In the genomic region with DNA sequence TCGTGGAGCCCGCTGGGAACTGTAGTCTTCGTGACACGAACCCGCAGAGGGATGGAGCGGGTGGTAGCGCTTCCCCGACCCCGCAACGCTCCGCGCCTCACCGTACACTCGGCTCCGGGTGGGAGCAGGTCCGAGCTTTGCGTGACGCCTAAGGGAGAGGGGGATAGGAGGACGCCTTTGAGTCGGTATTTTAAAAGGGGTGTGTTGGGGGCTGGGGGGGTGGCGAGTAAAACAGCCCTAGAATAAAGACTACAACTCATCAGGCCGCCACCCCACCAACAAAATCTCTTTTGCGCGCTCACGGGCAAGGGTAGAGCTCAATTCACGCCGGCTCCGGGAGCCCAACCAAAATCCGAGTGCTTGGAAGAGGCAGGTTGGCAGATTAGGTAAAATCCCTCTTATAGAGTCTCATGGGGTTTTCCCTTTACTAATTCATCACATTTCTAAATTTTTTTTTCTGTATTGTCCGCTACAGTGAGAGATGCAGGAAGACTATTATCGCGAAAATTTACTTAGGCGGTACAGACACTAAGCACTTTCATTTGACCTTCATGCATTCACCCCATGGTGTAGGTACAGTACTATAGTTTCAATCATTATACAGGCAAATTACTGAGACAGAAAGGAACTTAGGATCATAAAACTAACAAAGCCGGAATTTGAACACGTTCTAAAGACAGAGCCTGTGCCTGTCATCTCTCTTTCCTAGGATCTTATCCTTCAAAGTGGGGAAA, we compare ENCODE assay signal across 8 cellular contexts. TPM values are rescaled to one million over a fixed set of nuclear protein-coding genes. Genes with fewer than 3 reads are reported as not detected.
DNase-seq lines count a peak whose midpoint lies in the region; ATAC-seq and TF ChIP-seq lines count a peak whose summit lies in the region.

No MANE protein-coding gene starts in this region.

- CTCF ChIA-PET in activated B cell treated with CpG ODN at 0.5 μM for 24 hours (lab: Charles Lee), result interaction anchor here (0.8 to 2.0 kb wide), 3 partner anchors 45 to 84 kb away, joined by 3 to 6 read pairs (median 5); no protein-coding TSS in a partner anchor

- H3K27me3 ChIP-seq in H7 (ENCODE audit: control insufficient read depth, insufficient read depth, low read length) (no peaks in the 10 kb centered on the region; the same call in 1 of the 2 replicates), MM.1S (replicated peaks; ENCODE audit: insufficient read depth, low read length) (no peaks in the 10 kb centered on the region), neutrophil (no peaks in the 10 kb centered on the region)

- intact Hi-C loops in activated B cell treated with CpG ODN at 0.5 μM for 24 hours (cut with micrococcal nuclease), result loop anchor here (1.0 to 2.0 kb wide), 6 partner anchors 12 to 1738 kb away; a partner anchor contains a TSS

- H3K9me3 Mint-ChIP-seq in activated B cell treated with CpG ODN at 0.5 μM for 24 hours, result no peaks in the 10 kb centered on the region

- H3K27me3 Mint-ChIP-seq in activated B cell treated with CpG ODN at 0.5 μM for 24 hours, result no peaks in the 10 kb centered on the region

- H3K36me3 Mint-ChIP-seq in activated B cell treated with CpG ODN at 0.5 μM for 24 hours (ENCODE audit: low read depth), result peaks cover 22% of the 10 kb centered on the region

- peak overlapping the region; percentile 99 for H3K4me3 Mint-ChIP-seq in activated B cell treated with CpG ODN at 0.5 μM for 24 hours

- H3K4me2 ChIP-seq in MM.1S (ENCODE audit: low read depth, low read length), result peak overlapping the region; percentile 66

- no peaks in the 10 kb centered on the region for H4K20me1 ChIP-seq in MM.1S (ENCODE audit: insufficient read depth, low read length)

- H3K9me3 ChIP-seq in MM.1S (replicated peaks; ENCODE audit: insufficient read depth, low read length), result no peaks in the 10 kb centered on the region
- H3K9me3 ChIP-seq in neutrophil, result no peaks in the 10 kb centered on the region

- H3K9ac ChIP-seq in MM.1S (ENCODE audit: low read length), result peak overlapping the region; percentile 75

- ATAC-seq in activated B cell treated with CpG ODN at 0.5 μM for 24 hours (ENCODE audit: low read depth), result peak; percentile 6

- H3K36me3 ChIP-seq in H7 (replicated peaks; ENCODE audit: control insufficient read depth, insufficient read depth, low read length) (no peaks in the 10 kb centered on the region), MM.1S (replicated peaks; ENCODE audit: insufficient read depth, low read length) (no peaks in the 10 kb centered on the region), neutrophil (no peaks in the 10 kb centered on the region)

- TF ChIP-seq CTCF in GM12865 (IDR thresholded peaks at IDR 0.05; ENCODE audit: insufficient read depth, low read depth, low read length, missing control alignments) (no peak), MM.1S (IDR thresholded peaks at IDR 0.05; ENCODE audit: low read length) (no peak), activated B cell treated with CpG ODN at 0.5 μM for 24 hours (IDR thresholded peaks at IDR 0.05) (no peak), epithelial cell of proximal tubule (conservative IDR thresholded peaks at IDR 0.05; ENCODE audit: low read depth, low read length) (no peak), neutrophil (IDR thresholded peaks at IDR 0.05) (no peak)

- H2AFZ ChIP-seq in MM.1S (ENCODE audit: low read length), result peak overlapping the region; percentile 49

- peaks cover 32% of the 10 kb centered on the region for H3K79me2 ChIP-seq in MM.1S (ENCODE audit: low read length)

- H3K4me3 ChIP-seq in GM12865 (ENCODE audit: low read depth, low read length) (peak overlapping the region; percentile 68), H7 (ENCODE audit: insufficient read depth, low read depth, low read length) (peak overlapping the region; percentile 87), MM.1S (ENCODE audit: low read length) (peak overlapping the region; percentile 73), epithelial cell of proximal tubule (ENCODE audit: low read depth, low read length) (peak overlapping the region; percentile 89), neutrophil (ENCODE audit: low read depth in 1 of 2, low read length in 1 of 2) (peak overlapping the region; percentile 86 to 94)

- H3K27ac ChIP-seq in MM.1S (ENCODE audit: low read length), result peak overlapping the region; percentile 81
- peak overlapping the region; percentile 87 for H3K27ac ChIP-seq in neutrophil

- H3K4me1 ChIP-seq in MM.1S (ENCODE audit: low read length) (peaks cover 4% of the 10 kb centered on the region; the same call in 1 of the 2 replicates), neutrophil (ENCODE audit: control insufficient read depth in 1 of 2, insufficient read depth in 1 of 2, low read depth in 1 of 2, low read length in 1 of 2) (peaks cover 29 to 31% of the 10 kb centered on the region in 2 experiments)

- H3K9me2 ChIP-seq in MM.1S (replicated peaks; ENCODE audit: insufficient read depth, low read length), result no peaks in the 10 kb centered on the region

- POLR2A ChIA-PET in activated B cell treated with CpG ODN at 0.5 μM for 24 hours (lab: Charles Lee), result interaction anchor here (0.8 to 9.2 kb wide), 7 partner anchors 47 to 145 kb away, joined by 3 to 127 read pairs (median 15); a partner anchor contains a TSS

- DNase-seq in GM12865 (ENCODE audit: low read depth) (peak; percentile 53), H7 (no peak), MM.1S (peak; percentile 44), activated B cell treated with CpG ODN at 0.5 μM for 24 hours (no peak), epithelial cell of proximal tubule (ENCODE audit: low read depth) (no peak), mesenteric fat pad (ENCODE audit: low spot score) (no peak), islet precursor cell (no peak)

- peak overlapping the region; percentile 98 for H3K27ac Mint-ChIP-seq in activated B cell treated with CpG ODN at 0.5 μM for 24 hours

- H3F3A ChIP-seq in MM.1S (ENCODE audit: insufficient read depth, low read length), result peaks cover 38% of the 10 kb centered on the region

- peaks cover 43% of the 10 kb centered on the region for H3K4me1 Mint-ChIP-seq in activated B cell treated with CpG ODN at 0.5 μM for 24 hours

RNA-seq across cellular contexts. Expression of a gene that starts 0.7 kb away (rescaled TPM):
- total RNA-seq in H7 (2014; rRNA removed; shearing (Covaris generic)), result 30.6 and 38.4 TPM in 2 replicates
- 61.6 and 70.8 TPM in 2 replicates for total RNA-seq in activated B cell treated with CpG ODN at 0.5 μM for 24 hours
- total RNA-seq in epithelial cell of proximal tubule, result 63.9 and 108 TPM in 2 replicates
- 57.2 TPM for total RNA-seq in mesenteric fat pad

RNA-seq across cellular contexts. Expression of a gene that starts 48.3 kb away (rescaled TPM):
- total RNA-seq in H7 (2014; rRNA removed; shearing (Covaris generic)), result 58.0 and 60.7 TPM in 2 replicates
- total RNA-seq in activated B cell treated with CpG ODN at 0.5 μM for 24 hours, result 119 and 122 TPM in 2 replicates
- 59.3 and 95.1 TPM in 2 replicates for total RNA-seq in epithelial cell of proximal tubule
- total RNA-seq in mesenteric fat pad, result 98.4 TPM

Comparison
In these comparisons a context has a peak if more than half of its experiments do, and no peak if none do; other contexts are left out.
1. DNase-seq: peak in GM12865 (single experiment) and MM.1S (single experiment); none in H7 (single experiment), activated B cell treated with CpG ODN at 0.5 μM for 24 hours (single experiment), epithelial cell of proximal tubule (single experiment), mesenteric fat pad (single experiment) and islet precursor cell (single experiment).
2. Peak in every context shown above with its lines, with median percentiles within 50 percentile points of each other: H3K4me3 ChIP-seq.